In genomic region chr3:167734498-167735232, GRCh38 we compare ENCODE assay signal across 8 cellular contexts. TPM values are rescaled to one million over a fixed set of nuclear protein-coding genes. Genes with fewer than 3 reads are reported as not detected.
DNase-seq lines count a peak whose midpoint lies in the region; ATAC-seq and TF ChIP-seq lines count a peak whose summit lies in the region.

TSS of gene PDCD10 (minus strand) at chr3:167734892. CDS start at chr3:167720157, 14,735 bp downstream.

- no peaks in the 10 kb centered on the region for H3K27me3 Mint-ChIP-seq in T-helper 17 cell
- H3K27me3 Mint-ChIP-seq in progenitor cell of endocrine pancreas, result no peaks in the 10 kb centered on the region

- H3K4me3 Mint-ChIP-seq in T-helper 17 cell, result no peak within 1 kb of the TSS
- no peak within 1 kb of the TSS for H3K4me3 Mint-ChIP-seq in progenitor cell of endocrine pancreas (ENCODE audit: low read depth)

- no peaks in the 10 kb centered on the region for H3K27me3 ChIP-seq in left ventricle myocardium inferior (ENCODE audit: low read depth)

- H3K36me3 Mint-ChIP-seq in T-helper 17 cell (ENCODE audit: low read depth), result peaks cover 3% of the 10 kb centered on the region
- H3K36me3 Mint-ChIP-seq in progenitor cell of endocrine pancreas (ENCODE audit: insufficient read depth), result no peaks in the 10 kb centered on the region

- DNase-seq in NCI-H1694 treated with DMSO at 0.1 percent for 48 hours (lab: John Stamatoyannopoulos, UW) (peak; percentile 98), T-helper 17 cell (peak; percentile 91 to 95 (median 94)), left ventricle myocardium inferior (peak; percentile 98), progenitor cell of endocrine pancreas (ENCODE audit: low spot score, unreplicated experiment) (peak; percentile 95), ureter (ENCODE audit: low spot score) (peak; percentile 98)

- peak within 1 kb of the TSS; percentile 96 for H3K4me3 ChIP-seq in left ventricle myocardium inferior

- no peaks in the 10 kb centered on the region for H3K9me3 Mint-ChIP-seq in progenitor cell of endocrine pancreas (ENCODE audit: low read depth)

- TF ChIP-seq CTCF in left ventricle myocardium inferior (IDR thresholded peaks at IDR 0.05; ENCODE audit: borderline replicate concordance) (no peak), progenitor cell of endocrine pancreas (IDR thresholded peaks at IDR 0.05; ENCODE audit: unreplicated experiment) (peak; percentile 13)

- no peaks in the 10 kb centered on the region for H3K9me3 ChIP-seq in T-helper 17 cell (ENCODE audit: control insufficient read depth, low read length, poor library complexity, severe bottlenecking)
- no peaks in the 10 kb centered on the region for H3K9me3 ChIP-seq in left ventricle myocardium inferior (replicated peaks)

- H3K4me1 Mint-ChIP-seq in T-helper 17 cell (peaks cover 26% of the 10 kb centered on the region), progenitor cell of endocrine pancreas (ENCODE audit: low read depth) (peaks cover 22% of the 10 kb centered on the region)

- H3K4me1 ChIP-seq in left ventricle myocardium inferior, result peaks cover 71% of the 10 kb centered on the region

- intact Hi-C loops in left ventricle myocardium inferior (cut with micrococcal nuclease), result no loop called here

- no peak within 1 kb of the TSS for H3K27ac Mint-ChIP-seq in T-helper 17 cell
- H3K27ac Mint-ChIP-seq in progenitor cell of endocrine pancreas, result no peak within 1 kb of the TSS

- no peaks in the 10 kb centered on the region for H3K36me3 ChIP-seq in left ventricle myocardium inferior

- peak; percentile 87 for ATAC-seq in GM18499 (IDR thresholded peaks at IDR 0.05; ENCODE audit: insufficient read depth, unreplicated experiment)
- ATAC-seq in HG02938 (IDR thresholded peaks at IDR 0.05; ENCODE audit: unreplicated experiment), result peak; percentile 93
- ATAC-seq in T-helper 17 cell, result peak; percentile 89

- H3K27ac ChIP-seq in angular gyrus (ENCODE audit: low read depth, low read length) (peak within 1 kb of the TSS; percentile 95), left ventricle myocardium inferior (replicated peaks) (peak within 1 kb of the TSS; percentile 96)

RNA-seq across cellular contexts. Expression of gene PDCD10, which starts in this region (rescaled TPM):
- 10 to 100 TPM; 51.1 to 55.5 TPM for total RNA-seq in T-helper 17 cell
- 35.1 TPM for total RNA-seq in left ventricle myocardium inferior
- total RNA-seq in progenitor cell of endocrine pancreas, result 45.7 and 48.6 TPM in 2 replicates
- total RNA-seq in ureter, result 55.4 TPM

Comparison
In these comparisons a context has a peak if more than half of its experiments do, and no peak if none do; other contexts are left out.
1. Peak in every context shown above with its lines: DNase-seq, ATAC-seq, H3K4me3 ChIP-seq and H3K27ac ChIP-seq.